1 cellular context compared by ENCODE assay signal in genomic region chr7:100099452-100099851, GRCh38.
TF ChIP-seq lines count a peak whose summit lies in the region.

No MANE protein-coding gene starts in this region.

TF ChIP-seq in A549, 52 proteins besides CTCF, POLR2A, EP300 and RAD21 (continued from another document):
- TF ChIP-seq REST (IDR thresholded peaks at IDR 0.05) (no peak), RARB (CRISPR knock-in tag; IDR thresholded peaks at IDR 0.05) (no peak), SREBF2 (IDR thresholded peaks at IDR 0.05) (no peak), CHD2 (IDR thresholded peaks at IDR 0.05; ENCODE audit: low read length, partially characterized antibody) (no peak), HOXA7 (CRISPR knock-in tag; IDR thresholded peaks at IDR 0.05) (no peak), CEBPB (IDR thresholded peaks at IDR 0.05) (no peak), JUNB (IDR thresholded peaks at IDR 0.05) (no peak)
